Comparison of ENCODE assay signal across 10 cellular contexts in the genomic region with DNA sequence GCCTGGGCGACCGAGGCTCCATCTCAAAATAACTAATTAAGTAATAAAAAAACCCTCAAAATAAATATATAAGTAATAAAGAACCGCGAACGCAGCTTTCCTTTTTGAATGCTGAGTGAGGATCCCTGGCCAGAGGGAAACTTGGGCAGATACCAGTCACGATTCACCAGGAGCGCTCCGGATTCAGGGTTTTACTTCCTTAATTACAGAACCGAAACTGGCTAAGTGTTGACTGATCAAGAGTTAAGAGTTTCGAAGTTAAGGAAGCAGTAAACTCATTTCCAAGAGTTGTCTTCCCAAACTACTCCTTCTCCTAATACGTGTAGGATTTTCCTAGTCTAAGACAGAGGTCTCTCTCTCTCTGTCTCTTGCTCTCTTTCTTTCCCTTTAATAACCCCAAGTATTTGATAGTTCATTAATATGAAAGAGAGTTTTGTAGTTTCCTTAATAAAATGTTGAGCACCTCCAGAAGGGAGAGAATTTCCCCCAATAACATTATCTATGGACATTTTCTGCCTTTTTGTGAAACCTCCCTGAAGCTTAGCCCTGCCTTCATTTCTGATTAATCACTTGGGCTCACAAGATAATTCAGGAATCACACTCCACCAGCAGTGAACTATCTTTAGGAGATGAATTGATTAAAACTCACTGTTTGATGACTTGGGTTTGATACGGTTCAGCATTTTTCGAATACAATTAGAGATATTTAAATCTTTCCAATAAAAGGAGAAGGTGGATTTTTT.
DNase-seq lines count a peak whose midpoint lies in the region; ATAC-seq, FAIRE-seq and TF ChIP-seq lines count a peak whose summit lies in the region.
"Had no signal": no experiment of that assay in that cellular context is flagged by ENCODE, and none has a peak within 500 bp of the region (broad histone marks: within the 10 kb centered on the region; RNA-seq: fewer than 3 reads in every experiment).

No MANE protein-coding gene starts in this region.

- no peak for FAIRE-seq in astrocyte (lab: Jason Lieb, UNC)

- H3K4me1 ChIP-seq in astrocyte (ENCODE audit: insufficient read depth, low read length) (peaks cover 14% of the 10 kb centered on the region), mesendoderm (ENCODE audit: control insufficient read depth, low read depth, low read length) (no peaks in the 10 kb centered on the region)

- no peaks in the 10 kb centered on the region for H4K20me1 ChIP-seq in astrocyte (ENCODE audit: insufficient read depth, low read length)

- H3K4ac ChIP-seq in mesendoderm (ENCODE audit: low read depth, low read length), result no peak overlapping the region

- no peaks in the 10 kb centered on the region for H3K9me3 Mint-ChIP-seq in astrocyte (ENCODE audit: unreplicated experiment)
- no peaks in the 10 kb centered on the region for H3K9me3 Mint-ChIP-seq in activated CD4-positive, alpha-beta memory T cell treated with anti-CD3 and anti-CD28 coated beads, Interleukin-2, amount 10 ng/mL, durations not matched to agents 7 days and 5 days

- H3K79me1 ChIP-seq in mesendoderm (ENCODE audit: low read length), result no peaks in the 10 kb centered on the region

- no peak overlapping the region for H3K4me3 Mint-ChIP-seq in astrocyte (ENCODE audit: unreplicated experiment)
- H3K4me3 Mint-ChIP-seq in activated CD4-positive, alpha-beta memory T cell treated with anti-CD3 and anti-CD28 coated beads, Interleukin-2, amount 10 ng/mL, durations not matched to agents 7 days and 5 days, result no peak overlapping the region

- peak overlapping the region; percentile 45 for H2BK15ac ChIP-seq in mesendoderm (replicated peaks; ENCODE audit: low read depth)

- H3K18ac ChIP-seq in mesendoderm (ENCODE audit: low read length), result no peak overlapping the region

- no peak overlapping the region for H3K23ac ChIP-seq in mesendoderm (ENCODE audit: low read length)

- POLR2A ChIA-PET in activated CD4-positive, alpha-beta memory T cell treated with anti-CD3 and anti-CD28 coated beads, Interleukin-2, amount 10 ng/mL, durations not matched to agents 7 days and 5 days (lab: Charles Lee), result interaction anchor here (2.1 kb wide), 1 partner anchor 60 kb away, joined by 7 read pairs; no protein-coding TSS in a partner anchor

- ATAC-seq in Right ventricle myocardium inferior, result peak; percentile 49
- ATAC-seq in HG03442 (IDR thresholded peaks at IDR 0.05; ENCODE audit: unreplicated experiment), result no peak
- ATAC-seq in HG02938 (IDR thresholded peaks at IDR 0.05; ENCODE audit: unreplicated experiment), result no peak

- H3K9ac ChIP-seq in astrocyte (ENCODE audit: low read length) (no peak overlapping the region), mesendoderm (ENCODE audit: low read length) (no peak overlapping the region)

- no peaks in the 10 kb centered on the region for H3K36me3 ChIP-seq in astrocyte (ENCODE audit: insufficient read depth, low read length)
- H3K36me3 ChIP-seq in mesendoderm (ENCODE audit: control insufficient read depth, insufficient read depth, low read length), result no peaks in the 10 kb centered on the region

- CTCF ChIA-PET in activated CD4-positive, alpha-beta memory T cell treated with anti-CD3 and anti-CD28 coated beads, Interleukin-2, amount 10 ng/mL, durations not matched to agents 7 days and 5 days (lab: Charles Lee), result interaction anchor here (0.9 to 1.2 kb wide), 3 partner anchors 31 to 285 kb away, joined by 3 read pairs; no protein-coding TSS in a partner anchor

- H3K27me3 Mint-ChIP-seq in astrocyte (ENCODE audit: low read depth, unreplicated experiment), result no peaks in the 10 kb centered on the region
- H3K27me3 Mint-ChIP-seq in activated CD4-positive, alpha-beta memory T cell treated with anti-CD3 and anti-CD28 coated beads, Interleukin-2, amount 10 ng/mL, durations not matched to agents 7 days and 5 days, result no peaks in the 10 kb centered on the region

- H4K5ac ChIP-seq in mesendoderm (ENCODE audit: low read length), result no peak overlapping the region

- H3K27me3 ChIP-seq in astrocyte (ENCODE audit: insufficient read depth, low read length), result no peaks in the 10 kb centered on the region
- H3K27me3 ChIP-seq in mesendoderm (ENCODE audit: insufficient read depth, low read length, poor library complexity), result no peaks in the 10 kb centered on the region

- peak overlapping the region; percentile 53 for H2AFZ ChIP-seq in astrocyte (ENCODE audit: low read depth, low read length)

- WGBS in mesendoderm (ENCODE audit: extremely low coverage, insufficient coverage, low lambda C conversion rate), result no CpG with 5 or more reads among the region's 13 CpGs

- no peak for TF ChIP-seq CTCF in astrocyte (IDR thresholded peaks at IDR 0.05; ENCODE audit: insufficient read depth, low read depth, low read length)

- no peak overlapping the region for H2BK5ac ChIP-seq in mesendoderm (ENCODE audit: low read length)

- H3K27ac ChIP-seq in astrocyte (ENCODE audit: low read depth, low read length), result no peak overlapping the region
- no peak overlapping the region for H3K27ac ChIP-seq in mesendoderm (ENCODE audit: low read depth, low read length)

- H3K4me3 ChIP-seq in astrocyte (ENCODE audit: insufficient read depth, low read depth, low read length) (no peak overlapping the region), mesendoderm (ENCODE audit: low read length) (no peak overlapping the region)

- H3K4me2 ChIP-seq in astrocyte (ENCODE audit: low read length) (no peak overlapping the region), mesendoderm (ENCODE audit: low read length) (no peak overlapping the region)

- H3K4me1 Mint-ChIP-seq in astrocyte (ENCODE audit: low read depth, unreplicated experiment), result peaks cover 29% of the 10 kb centered on the region
- H3K4me1 Mint-ChIP-seq in activated CD4-positive, alpha-beta memory T cell treated with anti-CD3 and anti-CD28 coated beads, Interleukin-2, amount 10 ng/mL, durations not matched to agents 7 days and 5 days, result peaks cover 57% of the 10 kb centered on the region

- no peaks in the 10 kb centered on the region for H3K9me3 ChIP-seq in astrocyte (ENCODE audit: insufficient read depth, low read depth, low read length)

- intact Hi-C loops in Right ventricle myocardium inferior (cut with DNase I) (loop anchor here (5.0 kb wide), 2 partner anchors 33 to 82 kb away; no protein-coding TSS in a partner anchor), cardiac septum (cut with DNase I) (no loop called here)

- no peak overlapping the region for H2AK5ac ChIP-seq in mesendoderm (ENCODE audit: low read length)

- no peak overlapping the region for H2BK120ac ChIP-seq in mesendoderm (ENCODE audit: low read depth, low read length)

- H3K79me2 ChIP-seq in astrocyte (ENCODE audit: insufficient read depth, low read length) (no peaks in the 10 kb centered on the region), mesendoderm (ENCODE audit: control insufficient read depth, insufficient read depth, low read length) (no peaks in the 10 kb centered on the region)

- no peaks in the 10 kb centered on the region for H3K36me3 Mint-ChIP-seq in astrocyte (ENCODE audit: low read depth, unreplicated experiment)
- H3K36me3 Mint-ChIP-seq in activated CD4-positive, alpha-beta memory T cell treated with anti-CD3 and anti-CD28 coated beads, Interleukin-2, amount 10 ng/mL, durations not matched to agents 7 days and 5 days (ENCODE audit: low read depth), result no peaks in the 10 kb centered on the region

- no peak overlapping the region for H4K8ac ChIP-seq in mesendoderm (ENCODE audit: low read depth, low read length)

- H3K56ac ChIP-seq in mesendoderm (ENCODE audit: low read length), result no peak overlapping the region

- DNase-seq in Right ventricle myocardium inferior (ENCODE audit: missing footprints) (no peak), cardiac septum (ENCODE audit: low spot score) (no peak), astrocyte (ENCODE audit: low read depth) (no peak), mesendoderm (no peak), NCI-H2171 treated with DMSO at 0.1 percent for 48 hours (lab: John Stamatoyannopoulos, UW) (no peak)
- no peak for DNase-seq in activated CD4-positive, alpha-beta memory T cell treated with anti-CD3 and anti-CD28 coated beads, Interleukin-2, amount 10 ng/mL, durations not matched to agents 7 days and 5 days
- DNase-seq: H7, NCI-H226 had no signal

- H3K27ac Mint-ChIP-seq in astrocyte (ENCODE audit: unreplicated experiment), result no peak overlapping the region
- H3K27ac Mint-ChIP-seq in activated CD4-positive, alpha-beta memory T cell treated with anti-CD3 and anti-CD28 coated beads, Interleukin-2, amount 10 ng/mL, durations not matched to agents 7 days and 5 days, result no peak overlapping the region
